21 cellular contexts compared by ENCODE assay signal in genomic region chr10:6064119-6064518, GRCh38. TPM values are rescaled to one million over a fixed set of nuclear protein-coding genes. Genes with fewer than 3 reads are reported as not detected.
DNase-seq lines count a peak whose midpoint lies in the region; ATAC-seq lines count a peak whose summit lies in the region.
"Had no signal": no experiment of that assay in that cellular context is flagged by ENCODE, and none has a peak within 500 bp of the region (broad histone marks: within the 10 kb centered on the region; RNA-seq: fewer than 3 reads in every experiment).

No MANE protein-coding gene starts in this region.

- DNase-seq in activated T-cell treated with anti-CD3 and anti-CD28 coated beads, Interleukin-2, amount 50 U/mL, for 72 hours, result peak in 1 of 2 donors; percentile 0
- DNase-seq in activated T-cell treated with anti-CD3 and anti-CD28 coated beads for 4 hours (no peak), Karpas-422 (peak; percentile 28), left lobe of liver (ENCODE audit: low spot score) (peak; percentile 12), HPDE6-E6E7 (ENCODE audit: extremely low spot score) (no peak), Ammon's horn (ENCODE audit: low spot score) (no peak)
- DNase-seq in activated CD4-positive, alpha-beta memory T cell treated with anti-CD3 and anti-CD28 coated beads for 36 hours, result peak; percentile 5
- DNase-seq: CD8-positive, alpha-beta memory T cell; DMS79; H9; IMR-90; Kasumi-1; MM.1S; NCI-H1092 treated with DMSO at 0.1 percent for 48 hours; NCI-H2107; NCI-H2227 treated with DMSO at 0.1 percent for 48 hours; NCI-H524; Right ventricle myocardium superior had no signal

- H3K9ac ChIP-seq in Karpas-422 (ENCODE audit: low read length), result no peak overlapping the region

- no peaks in the 10 kb centered on the region for H3K79me2 ChIP-seq in Karpas-422 (ENCODE audit: low read length)

- H3K4me1 ChIP-seq in Karpas-422 (ENCODE audit: low read length), result peaks cover 8% of the 10 kb centered on the region

- H3K36me3 ChIP-seq in Karpas-422 (ENCODE audit: insufficient read depth, low read length), result no peaks in the 10 kb centered on the region
- H3K36me3 ChIP-seq: Peyer's patch had no signal

- CTCF ChIA-PET in activated CD4-positive, alpha-beta memory T cell treated with anti-CD3 and anti-CD28 coated beads for 36 hours (lab: Charles Lee), result interaction anchor here (3.5 to 3.9 kb wide), 2 partner anchors 19 to 22 kb away, joined by 21 to 27 read pairs; no protein-coding TSS in a partner anchor

- H3K9me3 Mint-ChIP-seq in activated T-cell treated with anti-CD3 and anti-CD28 coated beads, Interleukin-2, amount 50 U/mL, for 72 hours, result peaks cover 0 to 3% of the 10 kb centered on the region in 2 donors
- peaks cover 3% of the 10 kb centered on the region for H3K9me3 Mint-ChIP-seq in activated CD4-positive, alpha-beta memory T cell treated with anti-CD3 and anti-CD28 coated beads for 36 hours
- H3K9me3 Mint-ChIP-seq: CD8-positive, alpha-beta memory T cell had no signal

- POLR2A ChIA-PET in activated CD4-positive, alpha-beta memory T cell treated with anti-CD3 and anti-CD28 coated beads for 36 hours (lab: Charles Lee), result interaction anchor here (0.7 to 4.7 kb wide), 2 partner anchors 8 to 20 kb away, joined by 3 to 78 read pairs; no protein-coding TSS in a partner anchor

- ATAC-seq in activated T-cell treated with anti-CD3 and anti-CD28 coated beads, Interleukin-2, amount 50 U/mL, for 72 hours (replicated peaks in 1 of 2), result no peak
- ATAC-seq in left lobe of liver (no peak), HG03439 (IDR thresholded peaks at IDR 0.05; ENCODE audit: unreplicated experiment) (no peak)

- H3K4me3 ChIP-seq in Karpas-422 (ENCODE audit: low read length), result no peak overlapping the region
- H3K4me3 ChIP-seq: Peyer's patch had no signal

- intact Hi-C loops in activated CD4-positive, alpha-beta memory T cell treated with anti-CD3 and anti-CD28 coated beads for 36 hours (cut with micrococcal nuclease), result no loop called here

- no peaks in the 10 kb centered on the region for H3K27me3 Mint-ChIP-seq in activated T-cell treated with anti-CD3 and anti-CD28 coated beads, Interleukin-2, amount 50 U/mL, for 72 hours (ENCODE audit: low read depth)
- peaks cover 2% of the 10 kb centered on the region for H3K27me3 Mint-ChIP-seq in activated CD4-positive, alpha-beta memory T cell treated with anti-CD3 and anti-CD28 coated beads for 36 hours

- H2AFZ ChIP-seq in Karpas-422 (ENCODE audit: low read length), result no peak overlapping the region

- no peaks in the 10 kb centered on the region for H4K20me1 ChIP-seq in Karpas-422 (ENCODE audit: insufficient read depth, low read depth, low read length)

- peaks cover 19 to 27% of the 10 kb centered on the region in 2 donors for H3K36me3 Mint-ChIP-seq in activated T-cell treated with anti-CD3 and anti-CD28 coated beads, Interleukin-2, amount 50 U/mL, for 72 hours (ENCODE audit: insufficient read depth in 2 of 2)
- H3K36me3 Mint-ChIP-seq in activated CD4-positive, alpha-beta memory T cell treated with anti-CD3 and anti-CD28 coated beads for 36 hours, result peaks cover 33% of the 10 kb centered on the region

- no peak overlapping the region for H3K4me2 ChIP-seq in Karpas-422 (ENCODE audit: low read depth, low read length, poor library complexity, severe bottlenecking)

- H3K27ac Mint-ChIP-seq in activated T-cell treated with anti-CD3 and anti-CD28 coated beads, Interleukin-2, amount 50 U/mL, for 72 hours, result peak overlapping the region; percentile 44
- peak overlapping the region; percentile 28 for H3K27ac Mint-ChIP-seq in activated CD4-positive, alpha-beta memory T cell treated with anti-CD3 and anti-CD28 coated beads for 36 hours
- H3K27ac Mint-ChIP-seq: H9 had no signal

- H3K4me3 Mint-ChIP-seq in activated T-cell treated with anti-CD3 and anti-CD28 coated beads, Interleukin-2, amount 50 U/mL, for 72 hours, result peak overlapping the region in 1 of 2 donors; percentile 21
- H3K4me3 Mint-ChIP-seq in activated CD4-positive, alpha-beta memory T cell treated with anti-CD3 and anti-CD28 coated beads for 36 hours, result no peak overlapping the region
- H3K4me3 Mint-ChIP-seq: H9 had no signal

- no peaks in the 10 kb centered on the region for H3K27me3 ChIP-seq in Karpas-422 (ENCODE audit: low read length)
- H3K27me3 ChIP-seq: Peyer's patch had no signal

- H3K9me3 ChIP-seq in Karpas-422 (ENCODE audit: low read length), result no peaks in the 10 kb centered on the region
- H3K9me3 ChIP-seq: Peyer's patch had no signal

- no peaks in the 10 kb centered on the region for H3K9me2 ChIP-seq in Karpas-422 (replicated peaks; ENCODE audit: insufficient read depth, low read length)

- no peak overlapping the region for H3K27ac ChIP-seq in Karpas-422 (ENCODE audit: low read length)
- H3K27ac ChIP-seq: Peyer's patch had no signal

- H3K4me1 Mint-ChIP-seq in activated T-cell treated with anti-CD3 and anti-CD28 coated beads, Interleukin-2, amount 50 U/mL, for 72 hours (ENCODE audit: low read depth), result peaks cover 58% of the 10 kb centered on the region
- peaks cover 63% of the 10 kb centered on the region for H3K4me1 Mint-ChIP-seq in activated CD4-positive, alpha-beta memory T cell treated with anti-CD3 and anti-CD28 coated beads for 36 hours (ENCODE audit: low read depth)

RNA-seq across cellular contexts. Expression of gene IL2RA, which starts 2.0 kb away (rescaled TPM):
- 1,000 to 10,000 TPM in 1 of 2 donors, 100 to 1,000 TPM in 1; 848 to 1,110 TPM for total RNA-seq in activated T-cell treated with anti-CD3 and anti-CD28 coated beads, Interleukin-2, amount 50 U/mL, for 72 hours
- total RNA-seq in Karpas-422 (2014; rRNA removed; shearing (Covaris generic); ENCODE audit: low replicate concordance), result 1.6 TPM in 1 of 2 replicates, not detected in the other
- 100 to 1,000 TPM; 961 to 988 TPM for total RNA-seq in activated CD4-positive, alpha-beta memory T cell treated with anti-CD3 and anti-CD28 coated beads for 36 hours
- total RNA-seq in left lobe of liver, result 1.3 TPM
- total RNA-seq: H9, HT1080, IMR-90 had no signal

RNA-seq across cellular contexts. Expression of gene RBM17, which starts 24.7 kb away (rescaled TPM):
- 100 to 1,000 TPM; 156 to 200 TPM for total RNA-seq in activated T-cell treated with anti-CD3 and anti-CD28 coated beads, Interleukin-2, amount 50 U/mL, for 72 hours
- total RNA-seq in Karpas-422 (2014; rRNA removed; shearing (Covaris generic); ENCODE audit: low replicate concordance), result 72.5 and 96.5 TPM in 2 replicates
- 100 to 1,000 TPM; 151 to 155 TPM for total RNA-seq in activated CD4-positive, alpha-beta memory T cell treated with anti-CD3 and anti-CD28 coated beads for 36 hours
- 24.3 TPM for total RNA-seq in left lobe of liver

Comparison
In these comparisons a context has a peak if more than half of its experiments do, and no peak if none do; other contexts are left out.
1. DNase-seq: peak in Karpas-422 (single experiment), activated CD4-positive, alpha-beta memory T cell treated with anti-CD3 and anti-CD28 coated beads for 36 hours (single experiment) and left lobe of liver (single experiment); none in activated T-cell treated with anti-CD3 and anti-CD28 coated beads for 4 hours (single experiment), HPDE6-E6E7 (single experiment) and Ammon's horn (single experiment).
2. RNA of gene IL2RA, which starts 2.0 kb away (total RNA-seq): 848 to 1,110 TPM in activated T-cell treated with anti-CD3 and anti-CD28 coated beads, Interleukin-2, amount 50 U/mL, for 72 hours and 961 to 988 TPM in activated CD4-positive, alpha-beta memory T cell treated with anti-CD3 and anti-CD28 coated beads for 36 hours; 1.3 TPM in left lobe of liver (single experiment) and 1.6 TPM in Karpas-422; every median in the first group is over 100 times any median in the second.